Comparison of ENCODE assay signal across 31 cellular contexts in the genomic region with DNA sequence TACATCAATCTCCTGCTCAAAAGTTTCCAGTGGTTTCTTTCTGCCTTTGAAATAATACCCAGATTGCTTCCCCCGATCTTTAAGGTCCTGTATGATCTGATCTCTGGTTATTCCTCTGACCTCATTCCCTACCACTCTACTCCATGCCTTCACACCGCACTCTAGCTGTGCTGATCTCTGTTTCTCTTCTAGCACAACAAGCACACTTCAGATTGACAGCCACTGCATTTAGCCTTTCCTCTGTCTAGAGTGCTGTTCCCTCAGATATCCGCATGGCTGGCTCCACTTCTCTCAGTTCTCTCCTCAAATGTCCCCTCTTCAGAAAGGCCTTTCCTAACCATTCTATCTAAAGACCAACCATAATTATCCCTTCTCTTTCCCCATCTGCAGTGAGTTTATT.
"Had no signal": no experiment of that assay in that cellular context is flagged by ENCODE, and none has a peak within 500 bp of the region (broad histone marks: within the 10 kb centered on the region; RNA-seq: fewer than 3 reads in every experiment).

No MANE protein-coding gene starts in this region.

- H3K4me1 ChIP-seq: ascending aorta, body of pancreas, breast epithelium had no signal

- H3K36me3 ChIP-seq: ascending aorta, brain microvascular endothelial cell, breast epithelium had no signal

- H3K27ac ChIP-seq: ascending aorta, body of pancreas, brain microvascular endothelial cell, breast epithelium, VCaP had no signal

- FAIRE-seq: colon, TTC549 had no signal

- DNase-seq: activated B cell treated with CpG ODN at 0.5 μM for 24 hours; activated CD4-positive, alpha-beta memory T cell treated with anti-CD3 and anti-CD28 coated beads for 36 hours; activated CD4-positive, alpha-beta T cell treated with anti-CD3 and anti-CD28 coated beads for 4 hours; activated CD4-positive, alpha-beta T cell treated with anti-CD3 and anti-CD28 coated beads, Interleukin-2, amount 10 ng/mL, durations not matched to agents 24 days and 14 days; activated CD4-positive, alpha-beta T cell treated with anti-CD3 and anti-CD28 coated beads, Interleukin-2, amount 50 U/mL, for 1 hour; activated CD4-positive, alpha-beta T cell treated with anti-CD3 and anti-CD28 coated beads, Interleukin-2, amount 50 U/mL, for 4 hours; activated CD4-positive, CD25-positive, alpha-beta regulatory T cell treated with anti-CD3 and anti-CD28 coated beads, Interleukin-2, amount 50 U/mL, for 72 hours; activated CD8-positive, alpha-beta memory T cell treated with anti-CD3 and anti-CD28 coated beads, Interleukin-2, amount 50 U/mL, for 4 hours; activated CD8-positive, alpha-beta T cell treated with anti-CD3 and anti-CD28 coated beads for 36 hours; activated effector memory CD4-positive, alpha-beta T cell treated with anti-CD3 and anti-CD28 coated beads, Interleukin-2, amount 50 U/mL, for 16 hours; activated gamma-delta T cell treated with Interleukin-2 at 50 U/mL for 16 hours; activated naive CD4-positive, alpha-beta T cell treated with anti-CD3 and anti-CD28 coated beads, Interleukin-2, amount 10 ng/mL, durations not matched to agents 7 days and 5 days; activated naive CD4-positive, alpha-beta T cell treated with Interleukin-2 at 50 U/mL for 16 hours; activated naive CD8-positive, alpha-beta T cell treated with anti-CD3 and anti-CD28 coated beads, Interleukin-2, amount 10 ng/mL, durations not matched to agents 7 days and 5 days; activated naive CD8-positive, alpha-beta T cell treated with anti-CD3 and anti-CD28 coated beads, Interleukin-2, amount 50 U/mL, for 24 hours; activated T-cell treated with anti-CD3 and anti-CD28 coated beads for 4 hours; activated T-cell treated with anti-CD3 and anti-CD28 coated beads, Interleukin-2, amount 50 U/mL, for 1 hour; activated T-cell treated with anti-CD3 and anti-CD28 coated beads, Interleukin-2, amount 50 U/mL, for 4 hours; activated T-cell treated with anti-CD3 and anti-CD28 coated beads, Interleukin-2, amount 50 U/mL, for 72 hours; amygdala; anterior cingulate cortex; body of pancreas; brain microvascular endothelial cell; central memory CD4-positive, alpha-beta T cell; T-helper 2 cell; T-helper 9 cell had no signal

- H3K27me3 ChIP-seq: ascending aorta, body of pancreas, brain microvascular endothelial cell had no signal

- H3K9me3 ChIP-seq: ascending aorta, body of pancreas, breast epithelium had no signal

- H3K4me3 ChIP-seq: ascending aorta, body of pancreas, breast epithelium had no signal
